In the genomic region with DNA sequence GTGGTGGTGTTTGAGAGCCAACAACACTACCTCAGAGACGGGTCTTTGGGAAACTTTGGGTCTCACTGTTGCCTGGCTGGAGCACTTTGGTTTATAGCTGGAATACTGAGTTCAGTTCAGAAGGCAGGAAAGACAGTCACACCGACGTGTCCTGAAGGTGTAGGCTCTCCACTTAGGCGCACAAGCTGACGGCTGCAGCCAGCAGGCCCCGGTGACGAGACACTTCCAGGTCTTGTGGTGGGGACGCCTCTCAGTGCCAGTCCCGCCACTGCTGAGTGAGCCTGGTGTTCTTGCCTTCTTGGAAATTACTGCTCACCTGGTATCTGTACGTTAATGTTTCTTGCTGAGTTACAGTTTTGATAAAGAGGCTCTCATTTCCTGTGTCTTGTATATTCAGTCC, we compare ENCODE assay signal across 16 cellular contexts.
A peak's percentile ranks its signal among the peaks of the same experiment; 100 is the strongest.
DNase-seq lines count a peak whose midpoint lies in the region; ATAC-seq lines count a peak whose summit lies in the region.
"Had no signal": no experiment of that assay in that cellular context is flagged by ENCODE, and none has a peak within 500 bp of the region (broad histone marks: within the 10 kb centered on the region; RNA-seq: fewer than 3 reads in every experiment).

No MANE protein-coding gene starts in this region.

- no peaks in the 10 kb centered on the region for H3K27me3 Mint-ChIP-seq in activated CD8-positive, alpha-beta memory T cell treated with anti-CD3 and anti-CD28 coated beads, Interleukin-2, amount 10 ng/mL, durations not matched to agents 7 days and 5 days
- H3K27me3 Mint-ChIP-seq in activated CD4-positive, alpha-beta T cell treated with anti-CD3 and anti-CD28 coated beads, Interleukin-2, amount 10 ng/mL, durations not matched to agents 7 days and 5 days, result no peaks in the 10 kb centered on the region
- H3K27me3 Mint-ChIP-seq: B cell had no signal

- no peak overlapping the region for H3K4me3 ChIP-seq in H7 (ENCODE audit: insufficient read depth, low read depth, low read length)
- H3K4me3 ChIP-seq: BLaER1 treated with 17β-estradiol and CSF1 and Interleukin-3, amounts not matched to agents 10 nM and 100 nM; GM23248 had no signal

- peaks cover 16% of the 10 kb centered on the region for H3K4me1 Mint-ChIP-seq in activated CD8-positive, alpha-beta memory T cell treated with anti-CD3 and anti-CD28 coated beads, Interleukin-2, amount 10 ng/mL, durations not matched to agents 7 days and 5 days
- peaks cover 16% of the 10 kb centered on the region for H3K4me1 Mint-ChIP-seq in activated CD4-positive, alpha-beta T cell treated with anti-CD3 and anti-CD28 coated beads, Interleukin-2, amount 10 ng/mL, durations not matched to agents 7 days and 5 days
- H3K4me1 Mint-ChIP-seq: B cell had no signal

- H3K36me3 ChIP-seq in H7 (replicated peaks; ENCODE audit: control insufficient read depth, insufficient read depth, low read length), result peaks cover 9% of the 10 kb centered on the region

- CTCF ChIA-PET in activated CD8-positive, alpha-beta memory T cell treated with anti-CD3 and anti-CD28 coated beads, Interleukin-2, amount 10 ng/mL, durations not matched to agents 7 days and 5 days (lab: Charles Lee), result no interaction called here
- CTCF ChIA-PET in activated CD4-positive, alpha-beta T cell treated with anti-CD3 and anti-CD28 coated beads, Interleukin-2, amount 10 ng/mL, durations not matched to agents 7 days and 5 days (lab: Charles Lee), result interaction anchor here (1.1 kb wide), 1 partner anchor 20 kb away, joined by 3 read pairs; no protein-coding TSS in a partner anchor

- no peak overlapping the region for H3K4me3 Mint-ChIP-seq in activated CD8-positive, alpha-beta memory T cell treated with anti-CD3 and anti-CD28 coated beads, Interleukin-2, amount 10 ng/mL, durations not matched to agents 7 days and 5 days
- no peak overlapping the region for H3K4me3 Mint-ChIP-seq in activated CD4-positive, alpha-beta T cell treated with anti-CD3 and anti-CD28 coated beads, Interleukin-2, amount 10 ng/mL, durations not matched to agents 7 days and 5 days
- H3K4me3 Mint-ChIP-seq: B cell; CD8-positive, alpha-beta T cell; HFFc6 had no signal

- peaks cover 44% of the 10 kb centered on the region for H3K36me3 Mint-ChIP-seq in activated CD8-positive, alpha-beta memory T cell treated with anti-CD3 and anti-CD28 coated beads, Interleukin-2, amount 10 ng/mL, durations not matched to agents 7 days and 5 days
- peaks cover 50% of the 10 kb centered on the region for H3K36me3 Mint-ChIP-seq in activated CD4-positive, alpha-beta T cell treated with anti-CD3 and anti-CD28 coated beads, Interleukin-2, amount 10 ng/mL, durations not matched to agents 7 days and 5 days (ENCODE audit: low read depth)

- H3K9me3 Mint-ChIP-seq in activated CD8-positive, alpha-beta memory T cell treated with anti-CD3 and anti-CD28 coated beads, Interleukin-2, amount 10 ng/mL, durations not matched to agents 7 days and 5 days (ENCODE audit: low read depth), result no peaks in the 10 kb centered on the region
- H3K9me3 Mint-ChIP-seq in activated CD4-positive, alpha-beta T cell treated with anti-CD3 and anti-CD28 coated beads, Interleukin-2, amount 10 ng/mL, durations not matched to agents 7 days and 5 days, result no peaks in the 10 kb centered on the region
- H3K9me3 Mint-ChIP-seq: CD8-positive, alpha-beta T cell; HFFc6 had no signal

- POLR2A ChIA-PET in activated CD4-positive, alpha-beta T cell treated with anti-CD3 and anti-CD28 coated beads, Interleukin-2, amount 10 ng/mL, durations not matched to agents 7 days and 5 days (lab: Charles Lee), result no interaction called here

- ATAC-seq in activated CD8-positive, alpha-beta memory T cell treated with anti-CD3 and anti-CD28 coated beads, Interleukin-2, amount 10 ng/mL, durations not matched to agents 7 days and 5 days, result no peak
- ATAC-seq in GM19035 (IDR thresholded peaks at IDR 0.05; ENCODE audit: unreplicated experiment), result no peak
- ATAC-seq: CD8-positive, alpha-beta T cell had no signal

- peak; percentile 49 for DNase-seq in activated CD8-positive, alpha-beta memory T cell treated with anti-CD3 and anti-CD28 coated beads for 24 hours
- DNase-seq in activated CD8-positive, alpha-beta memory T cell treated with anti-CD3 and anti-CD28 coated beads, Interleukin-2, amount 10 ng/mL, durations not matched to agents 7 days and 5 days, result no peak
- DNase-seq in H7, result peak; percentile 27
- peak; percentile 39 for DNase-seq in islet precursor cell
- no peak for DNase-seq in activated CD4-positive, alpha-beta T cell treated with anti-CD3 and anti-CD28 coated beads, Interleukin-2, amount 10 ng/mL, durations not matched to agents 7 days and 5 days
- DNase-seq: Calu3; CD8-positive, alpha-beta T cell; DMS 273 treated with DMSO at 0.1 percent for 48 hours; DMS53; GM23248; HCEC 1CT; HFFc6; IMR-90 had no signal

- H3K27ac Mint-ChIP-seq in activated CD8-positive, alpha-beta memory T cell treated with anti-CD3 and anti-CD28 coated beads, Interleukin-2, amount 10 ng/mL, durations not matched to agents 7 days and 5 days, result no peak overlapping the region
- H3K27ac Mint-ChIP-seq in activated CD4-positive, alpha-beta T cell treated with anti-CD3 and anti-CD28 coated beads, Interleukin-2, amount 10 ng/mL, durations not matched to agents 7 days and 5 days, result no peak overlapping the region
- H3K27ac Mint-ChIP-seq: B cell; CD8-positive, alpha-beta T cell; HFFc6 had no signal

- H3K27me3 ChIP-seq in H7 (ENCODE audit: control insufficient read depth, insufficient read depth, low read length), result no peaks in the 10 kb centered on the region
- H3K27me3 ChIP-seq: BLaER1 treated with 17β-estradiol and CSF1 and Interleukin-3, amounts not matched to agents 10 nM and 100 nM had no signal

Comparison
In these comparisons a context has a peak if more than half of its experiments do, and no peak if none do; other contexts are left out.
1. DNase-seq: peak in activated CD8-positive, alpha-beta memory T cell treated with anti-CD3 and anti-CD28 coated beads for 24 hours (single experiment), H7 (single experiment) and islet precursor cell (single experiment); none in activated CD8-positive, alpha-beta memory T cell treated with anti-CD3 and anti-CD28 coated beads, Interleukin-2, amount 10 ng/mL, durations not matched to agents 7 days and 5 days (single experiment) and activated CD4-positive, alpha-beta T cell treated with anti-CD3 and anti-CD28 coated beads, Interleukin-2, amount 10 ng/mL, durations not matched to agents 7 days and 5 days (single experiment).